Comparison of ENCODE assay signal across 1 cellular context in genomic region chr5:90899014-90899604, GRCh38.
TF ChIP-seq lines count a peak whose summit lies in the region.

No MANE protein-coding gene starts in this region.

TF ChIP-seq in HepG2, 621 proteins besides CTCF, POLR2A, EP300 and RAD21 (continued from another document and continues in another):
- no peak for TF ChIP-seq AFF4 (CRISPR knock-in tag; IDR thresholded peaks at IDR 0.05)
- TF ChIP-seq SRSF9 (IDR thresholded peaks at IDR 0.05; ENCODE audit: borderline replicate concordance, insufficient read depth, low read depth, low read length, poor library complexity, severe bottlenecking): no peak
- TF ChIP-seq, protein P1, sequence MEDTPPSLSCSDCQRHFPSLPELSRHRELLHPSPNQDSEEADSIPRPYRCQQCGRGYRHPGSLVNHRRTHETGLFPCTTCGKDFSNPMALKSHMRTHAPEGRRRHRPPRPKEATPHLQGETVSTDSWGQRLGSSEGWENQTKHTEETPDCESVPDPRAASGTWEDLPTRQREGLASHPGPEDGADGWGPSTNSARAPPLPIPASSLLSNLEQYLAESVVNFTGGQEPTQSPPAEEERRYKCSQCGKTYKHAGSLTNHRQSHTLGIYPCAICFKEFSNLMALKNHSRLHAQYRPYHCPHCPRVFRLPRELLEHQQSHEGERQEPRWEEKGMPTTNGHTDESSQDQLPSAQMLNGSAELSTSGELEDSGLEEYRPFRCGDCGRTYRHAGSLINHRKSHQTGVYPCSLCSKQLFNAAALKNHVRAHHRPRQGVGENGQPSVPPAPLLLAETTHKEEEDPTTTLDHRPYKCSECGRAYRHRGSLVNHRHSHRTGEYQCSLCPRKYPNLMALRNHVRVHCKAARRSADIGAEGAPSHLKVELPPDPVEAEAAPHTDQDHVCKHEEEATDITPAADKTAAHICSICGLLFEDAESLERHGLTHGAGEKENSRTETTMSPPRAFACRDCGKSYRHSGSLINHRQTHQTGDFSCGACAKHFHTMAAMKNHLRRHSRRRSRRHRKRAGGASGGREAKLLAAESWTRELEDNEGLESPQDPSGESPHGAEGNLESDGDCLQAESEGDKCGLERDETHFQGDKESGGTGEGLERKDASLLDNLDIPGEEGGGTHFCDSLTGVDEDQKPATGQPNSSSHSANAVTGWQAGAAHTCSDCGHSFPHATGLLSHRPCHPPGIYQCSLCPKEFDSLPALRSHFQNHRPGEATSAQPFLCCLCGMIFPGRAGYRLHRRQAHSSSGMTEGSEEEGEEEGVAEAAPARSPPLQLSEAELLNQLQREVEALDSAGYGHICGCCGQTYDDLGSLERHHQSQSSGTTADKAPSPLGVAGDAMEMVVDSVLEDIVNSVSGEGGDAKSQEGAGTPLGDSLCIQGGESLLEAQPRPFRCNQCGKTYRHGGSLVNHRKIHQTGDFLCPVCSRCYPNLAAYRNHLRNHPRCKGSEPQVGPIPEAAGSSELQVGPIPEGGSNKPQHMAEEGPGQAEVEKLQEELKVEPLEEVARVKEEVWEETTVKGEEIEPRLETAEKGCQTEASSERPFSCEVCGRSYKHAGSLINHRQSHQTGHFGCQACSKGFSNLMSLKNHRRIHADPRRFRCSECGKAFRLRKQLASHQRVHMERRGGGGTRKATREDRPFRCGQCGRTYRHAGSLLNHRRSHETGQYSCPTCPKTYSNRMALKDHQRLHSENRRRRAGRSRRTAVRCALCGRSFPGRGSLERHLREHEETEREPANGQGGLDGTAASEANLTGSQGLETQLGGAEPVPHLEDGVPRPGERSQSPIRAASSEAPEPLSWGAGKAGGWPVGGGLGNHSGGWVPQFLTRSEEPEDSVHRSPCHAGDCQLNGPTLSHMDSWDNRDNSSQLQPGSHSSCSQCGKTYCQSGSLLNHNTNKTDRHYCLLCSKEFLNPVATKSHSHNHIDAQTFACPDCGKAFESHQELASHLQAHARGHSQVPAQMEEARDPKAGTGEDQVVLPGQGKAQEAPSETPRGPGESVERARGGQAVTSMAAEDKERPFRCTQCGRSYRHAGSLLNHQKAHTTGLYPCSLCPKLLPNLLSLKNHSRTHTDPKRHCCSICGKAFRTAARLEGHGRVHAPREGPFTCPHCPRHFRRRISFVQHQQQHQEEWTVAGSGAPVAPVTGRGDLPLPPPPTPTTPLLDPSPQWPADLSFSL (CRISPR knock-in tag; IDR thresholded peaks at IDR 0.05): no peak
- TF ChIP-seq IKZF5 (CRISPR knock-in tag; IDR thresholded peaks at IDR 0.05): no peak
- no peak for TF ChIP-seq ZNF770 (CRISPR knock-in tag; IDR thresholded peaks at IDR 0.05)
- peak; percentile 31; the same call in 1 of the 2 replicates for TF ChIP-seq REPIN1 (CRISPR knock-in tag; IDR thresholded peaks at IDR 0.05; ENCODE audit: borderline replicate concordance, low read depth)
- no peak for TF ChIP-seq SAFB2 (CRISPR knock-in tag; IDR thresholded peaks at IDR 0.05; ENCODE audit: borderline replicate concordance, low read depth)
- TF ChIP-seq ZNF121 (CRISPR knock-in tag; IDR thresholded peaks at IDR 0.05): no peak
- TF ChIP-seq RARG (CRISPR knock-in tag; IDR thresholded peaks at IDR 0.05; ENCODE audit: low read depth): no peak
- no peak for TF ChIP-seq ZNF878 (CRISPR knock-in tag; IDR thresholded peaks at IDR 0.05)
- TF ChIP-seq TMF1 (CRISPR knock-in tag; IDR thresholded peaks at IDR 0.05; ENCODE audit: low read depth): no peak
- 0 out of 2 replicates have a peak, but pooled peaks have one; percentile 17 for TF ChIP-seq CBFB (CRISPR knock-in tag; IDR thresholded peaks at IDR 0.05)
- TF ChIP-seq FOXA1 (IDR thresholded peaks at IDR 0.05): no peak
- TF ChIP-seq FOXA1 (CRISPR knock-in tag; IDR thresholded peaks at IDR 0.05): no peak; the same call in 1 of the 2 replicates
- TF ChIP-seq THAP11 (CRISPR knock-in tag; IDR thresholded peaks at IDR 0.05): no peak
- TF ChIP-seq HDAC6 (IDR thresholded peaks at IDR 0.05; ENCODE audit: low read depth, low read length): no peak
- TF ChIP-seq, protein P2, sequence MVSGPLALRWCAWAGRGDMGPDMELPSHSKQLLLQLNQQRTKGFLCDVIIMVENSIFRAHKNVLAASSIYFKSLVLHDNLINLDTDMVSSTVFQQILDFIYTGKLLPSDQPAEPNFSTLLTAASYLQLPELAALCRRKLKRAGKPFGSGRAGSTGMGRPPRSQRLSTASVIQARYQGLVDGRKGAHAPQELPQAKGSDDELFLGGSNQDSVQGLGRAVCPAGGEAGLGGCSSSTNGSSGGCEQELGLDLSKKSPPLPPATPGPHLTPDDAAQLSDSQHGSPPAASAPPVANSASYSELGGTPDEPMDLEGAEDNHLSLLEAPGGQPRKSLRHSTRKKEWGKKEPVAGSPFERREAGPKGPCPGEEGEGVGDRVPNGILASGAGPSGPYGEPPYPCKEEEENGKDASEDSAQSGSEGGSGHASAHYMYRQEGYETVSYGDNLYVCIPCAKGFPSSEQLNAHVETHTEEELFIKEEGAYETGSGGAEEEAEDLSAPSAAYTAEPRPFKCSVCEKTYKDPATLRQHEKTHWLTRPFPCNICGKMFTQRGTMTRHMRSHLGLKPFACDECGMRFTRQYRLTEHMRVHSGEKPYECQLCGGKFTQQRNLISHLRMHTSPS (CRISPR knock-in tag; IDR thresholded peaks at IDR 0.05; ENCODE audit: low read depth): no peak
- 0 out of 2 replicates have a peak, but pooled peaks have one; percentile 56 for TF ChIP-seq STAT6 (CRISPR knock-in tag; IDR thresholded peaks at IDR 0.05; ENCODE audit: borderline replicate concordance)
- no peak; the same call in 1 of the 2 replicates for TF ChIP-seq SOX13 (IDR thresholded peaks at IDR 0.05)
- peak in 1 of 2 experiments; percentile 56; a peak in 2 of 4 replicates for TF ChIP-seq SOX13 (CRISPR knock-in tag; conservative IDR thresholded peaks at IDR 0.05 in 1 of 2, IDR thresholded peaks at IDR 0.05 in 1 of 2)
- no peak for TF ChIP-seq SATB2 (CRISPR knock-in tag; IDR thresholded peaks at IDR 0.05)
- TF ChIP-seq TEAD2 (CRISPR knock-in tag; IDR thresholded peaks at IDR 0.05): no peak
- TF ChIP-seq ZNF850 (CRISPR knock-in tag; conservative IDR thresholded peaks at IDR 0.05): no peak
- no peak for TF ChIP-seq MED8 (CRISPR knock-in tag; IDR thresholded peaks at IDR 0.05; ENCODE audit: insufficient replicate concordance)
- TF ChIP-seq KAT8 (CRISPR knock-in tag; IDR thresholded peaks at IDR 0.05): peak; percentile 36; the same call in 1 of the 2 replicates
- TF ChIP-seq GATA4 (IDR thresholded peaks at IDR 0.05; ENCODE audit: borderline replicate concordance, low read depth): no peak
- TF ChIP-seq SOX5 (CRISPR knock-in tag; IDR thresholded peaks at IDR 0.05; ENCODE audit: borderline replicate concordance): peak; percentile 74
- TF ChIP-seq, protein P3, sequence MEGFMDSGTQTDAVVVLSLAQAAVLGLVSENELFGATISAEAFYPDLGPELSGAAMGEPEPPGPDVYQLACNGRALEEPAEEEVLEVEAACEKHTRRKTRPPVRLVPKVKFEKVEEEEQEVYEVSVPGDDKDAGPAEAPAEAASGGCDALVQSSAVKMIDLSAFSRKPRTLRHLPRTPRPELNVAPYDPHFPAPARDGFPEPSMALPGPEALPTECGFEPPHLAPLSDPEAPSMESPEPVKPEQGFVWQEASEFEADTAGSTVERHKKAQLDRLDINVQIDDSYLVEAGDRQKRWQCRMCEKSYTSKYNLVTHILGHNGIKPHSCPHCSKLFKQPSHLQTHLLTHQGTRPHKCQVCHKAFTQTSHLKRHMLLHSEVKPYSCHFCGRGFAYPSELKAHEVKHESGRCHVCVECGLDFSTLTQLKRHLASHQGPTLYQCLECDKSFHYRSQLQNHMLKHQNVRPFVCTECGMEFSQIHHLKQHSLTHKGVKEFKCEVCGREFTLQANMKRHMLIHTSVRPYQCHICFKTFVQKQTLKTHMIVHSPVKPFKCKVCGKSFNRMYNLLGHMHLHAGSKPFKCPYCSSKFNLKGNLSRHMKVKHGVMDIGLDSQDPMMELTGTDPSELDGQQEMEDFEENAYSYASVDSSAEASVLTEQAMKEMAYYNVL (CRISPR knock-in tag; IDR thresholded peaks at IDR 0.05; ENCODE audit: borderline replicate concordance): 0 out of 2 replicates have a peak, but pooled peaks have one; percentile 75
- no peak for TF ChIP-seq ZSCAN30 (CRISPR knock-in tag; IDR thresholded peaks at IDR 0.05)
- no peak for TF ChIP-seq HBP1 (CRISPR knock-in tag; IDR thresholded peaks at IDR 0.05; ENCODE audit: low read depth)
- TF ChIP-seq TP53 (CRISPR knock-in tag; conservative IDR thresholded peaks at IDR 0.05): no peak
- no peak for TF ChIP-seq KDM5A (IDR thresholded peaks at IDR 0.05; ENCODE audit: borderline replicate concordance, low read length)
- no peak for TF ChIP-seq ZNF713 (CRISPR knock-in tag; IDR thresholded peaks at IDR 0.05)
- no peak for TF ChIP-seq ZIK1 (CRISPR knock-in tag; IDR thresholded peaks at IDR 0.05; ENCODE audit: borderline replicate concordance, low read depth)
- no peak for TF ChIP-seq ZNF709 (CRISPR knock-in tag; IDR thresholded peaks at IDR 0.05)
- no peak for TF ChIP-seq ZNF343 (CRISPR knock-in tag; IDR thresholded peaks at IDR 0.05)
